ENCODE assay signal across 22 cellular contexts in genomic region chr4:188206783-188207182, GRCh38.
DNase-seq lines count a peak whose midpoint lies in the region; ATAC-seq, FAIRE-seq and TF ChIP-seq lines count a peak whose summit lies in the region.
"Had no signal": no experiment of that assay in that cellular context is flagged by ENCODE, and none has a peak within 500 bp of the region (broad histone marks: within the 10 kb centered on the region; RNA-seq: fewer than 3 reads in every experiment).

No MANE protein-coding gene starts in this region.

- H2BK5ac ChIP-seq in H9 (ENCODE audit: insufficient read length, low read length), result no peak overlapping the region
- H2BK5ac ChIP-seq in IMR-90 (ENCODE audit: low read depth, low read length, poor library complexity, severe bottlenecking), result peak overlapping the region; percentile 46

- H4K91ac ChIP-seq in H9 (ENCODE audit: insufficient read length, low read depth, low read length) (no peak overlapping the region), IMR-90 (ENCODE audit: insufficient read depth, low read depth, low read length) (no peak overlapping the region)

- WGBS in H9 (ENCODE audit: extremely low coverage, insufficient read length, low lambda C conversion rate), result 100% methylated on average over 2 of the region's 3 CpGs
- 71% methylated on average over 2 of the region's 3 CpGs; no CpG with 5 or more reads in 1 of the 2 experiments for WGBS in IMR-90 (ENCODE audit: extremely low coverage in 2 of 2, insufficient read length in 1 of 2), 2 experiments
- 10% methylated on average over 3 of the region's 3 CpGs for WGBS in HepG2 (ENCODE audit: low lambda C conversion rate)
- WGBS in SK-N-SH (ENCODE audit: low lambda C conversion rate), result 32% methylated on average over 3 of the region's 3 CpGs

- H2BK12ac ChIP-seq in H9 (ENCODE audit: insufficient read length, low read depth, low read length), result no peak overlapping the region

- H3K9me3 ChIP-seq in H9 (ENCODE audit: control insufficient read depth, low read depth, low read length) (no peaks in the 10 kb centered on the region), IMR-90 (ENCODE audit: control insufficient read depth, insufficient read depth, low read length) (no peaks in the 10 kb centered on the region), HepG2 (ENCODE audit: low read length) (no peaks in the 10 kb centered on the region), SK-N-SH (no peaks in the 10 kb centered on the region), HAP-1 (no peaks in the 10 kb centered on the region)
- H3K9me3 ChIP-seq: BLaER1, Caco-2 had no signal

- no TSS peak for BruUV-seq in IMR-90 (replicated peaks; lab: Mats Ljungman, UMichigan)
- no TSS peak for BruUV-seq in HepG2 (replicated peaks; lab: Mats Ljungman, UMichigan)

- H3K56ac ChIP-seq in H9 (ENCODE audit: insufficient read length, low read depth, low read length) (no peak overlapping the region), IMR-90 (ENCODE audit: extremely low read depth, insufficient read depth, low read length) (no peak overlapping the region)

- H3K4me2 ChIP-seq in H9 (ENCODE audit: insufficient read depth, insufficient read length, low read length), result no peak overlapping the region
- H3K4me2 ChIP-seq in IMR-90 (ENCODE audit: low read depth, low read length), result no peak overlapping the region
- H3K4me2 ChIP-seq in HepG2 (ENCODE audit: low read depth, low read length), result no peak overlapping the region
- no peak overlapping the region for H3K4me2 ChIP-seq in SK-N-SH
- H3K4me2 ChIP-seq: BLaER1 had no signal

- H3K4me1 ChIP-seq in H9 (ENCODE audit: insufficient read depth, low read length) (no peaks in the 10 kb centered on the region; the same call in 1 of the 2 replicates), IMR-90 (ENCODE audit: control insufficient read depth, insufficient read depth, low read length) (no peaks in the 10 kb centered on the region), HepG2 (ENCODE audit: insufficient read depth, low read length) (no peaks in the 10 kb centered on the region), SK-N-SH (ENCODE audit: control insufficient read depth in 1 of 2, insufficient read depth in 2 of 2, low read depth in 1 of 2, low read length in 1 of 2) (no peaks in the 10 kb centered on the region), HAP-1 (no peaks in the 10 kb centered on the region)
- H3K4me1 ChIP-seq: BLaER1, Caco-2 had no signal

- H2AK9ac ChIP-seq in IMR-90 (replicated peaks; ENCODE audit: low read depth, low read length, poor library complexity), result peak overlapping the region; percentile 65

- H3K9me2 ChIP-seq in SK-N-SH, result no peaks in the 10 kb centered on the region

- H4K8ac ChIP-seq in H9 (replicated peaks; ENCODE audit: insufficient read length, low read depth, low read length), result peak overlapping the region; percentile 25
- no peak overlapping the region for H4K8ac ChIP-seq in IMR-90 (ENCODE audit: low read depth in 2 of 2, low read length in 2 of 2)

- no peaks in the 10 kb centered on the region for H3K9me1 ChIP-seq in IMR-90 (ENCODE audit: insufficient read depth, low read length)

- H3K36me3 ChIP-seq in IMR-90 (ENCODE audit: control insufficient read depth, insufficient read depth, low read length) (no peaks in the 10 kb centered on the region), HepG2 (replicated peaks in 1 of 2; ENCODE audit: control insufficient read depth in 1 of 2, insufficient read depth in 2 of 2, low read length in 2 of 2) (no peaks in the 10 kb centered on the region), SK-N-SH (replicated peaks in 1 of 2; ENCODE audit: control insufficient read depth in 1 of 2, insufficient read depth in 2 of 2, low read length in 1 of 2) (no peaks in the 10 kb centered on the region), HAP-1 (replicated peaks) (no peaks in the 10 kb centered on the region)
- H3K36me3 ChIP-seq: BLaER1 had no signal

- in situ Hi-C loops in IMR-90 (cut with MboI; ENCODE audit: low sequenced_read_pairs) (no loop called here), HepG2 (cut with HindIII; ENCODE audit: extremely low pct_ligation_motif_present, low pct_unique_long_range_greater_than_20kb) (no loop called here), HAP-1 (cut with MboI; ENCODE audit: low sequenced_read_pairs) (no loop called here)

- H3K4ac ChIP-seq in H9 (ENCODE audit: low read depth, low read length) (no peak overlapping the region), IMR-90 (ENCODE audit: low read depth, low read length) (no peak overlapping the region)

- H3F3A ChIP-seq in SK-N-SH (replicated peaks; ENCODE audit: insufficient read depth), result no peaks in the 10 kb centered on the region

- TF ChIP-seq RAD21 in IMR-90 (IDR thresholded peaks at IDR 0.05; ENCODE audit: low read length) (no peak), HepG2 (CRISPR knock-in tag; IDR thresholded peaks at IDR 0.05) (no peak), SK-N-SH (IDR thresholded peaks at IDR 0.05; ENCODE audit: low read length) (no peak)

- CTCF ChIA-PET in IMR-90 (lab: Yijun Ruan, JAX) (no interaction called here), HepG2 (lab: Yijun Ruan, JAX; ENCODE audit: low intra/inter-chr PET ratio, low total read pairs) (no interaction called here), SK-N-SH (lab: Yijun Ruan, JAX) (no interaction called here)

- H4K20me1 ChIP-seq in H9 (ENCODE audit: control insufficient read depth, insufficient read depth, insufficient read length) (no peaks in the 10 kb centered on the region), IMR-90 (ENCODE audit: insufficient read depth, low read length) (no peaks in the 10 kb centered on the region), HepG2 (ENCODE audit: insufficient read depth, low read length) (no peaks in the 10 kb centered on the region), SK-N-SH (ENCODE audit: insufficient read depth) (no peaks in the 10 kb centered on the region)
- H4K20me1 ChIP-seq: BLaER1 had no signal

- H4K5ac ChIP-seq in H9 (ENCODE audit: insufficient read length, low read depth, low read length) (no peak overlapping the region), IMR-90 (ENCODE audit: low read depth, low read length) (no peak overlapping the region)

- H3K79me2 ChIP-seq in H9 (ENCODE audit: insufficient read depth, low read length), result no peaks in the 10 kb centered on the region
- H3K79me2 ChIP-seq in HepG2 (ENCODE audit: insufficient read depth, low read length), result no peaks in the 10 kb centered on the region
- H3K79me2 ChIP-seq in SK-N-SH (ENCODE audit: insufficient read depth), result no peaks in the 10 kb centered on the region

- POLR2A ChIA-PET in IMR-90 (lab: Charles Lee; ENCODE audit: unreplicated experiment), result no interaction called here
- POLR2A ChIA-PET in HepG2 (lab: Yijun Ruan, JAX), result no interaction called here
- POLR2A ChIA-PET in SK-N-SH (lab: Yijun Ruan, JAX), result no interaction called here

- H3K14ac ChIP-seq in H9 (ENCODE audit: insufficient read depth, low read length) (no peak overlapping the region), IMR-90 (replicated peaks; ENCODE audit: low read depth, low read length) (no peak overlapping the region)

- H2BK15ac ChIP-seq in H9 (ENCODE audit: low read depth, low read length) (no peak overlapping the region), IMR-90 (ENCODE audit: low read depth, low read length) (no peak overlapping the region)

- H3K27ac Mint-ChIP-seq in H9, result no peak overlapping the region
- no peak overlapping the region for H3K27ac Mint-ChIP-seq in stimulated activated memory B cell treated with anti-CD40 and anti-IgM and Interleukin-4, amounts not matched to agents 10 μg/mL and 1 μg/mL and 100 μg/mL, for 72 hours
- H3K27ac Mint-ChIP-seq: B cell; CD4-positive, CD25-positive, alpha-beta regulatory T cell; CD8-positive, alpha-beta T cell had no signal

- H2AFZ ChIP-seq in H9 (ENCODE audit: low read length) (no peak overlapping the region), IMR-90 (replicated peaks; ENCODE audit: low read length, poor library complexity) (no peak overlapping the region), HepG2 (ENCODE audit: low read length) (no peak overlapping the region), SK-N-SH (ENCODE audit: low read depth) (no peak overlapping the region)
- H2AFZ ChIP-seq: GM23248 had no signal

- TF ChIP-seq EP300 in HepG2 (IDR thresholded peaks at IDR 0.05; ENCODE audit: low read depth in 2 of 2, low read length in 2 of 2), result no peak
- no peak for TF ChIP-seq EP300 in HepG2 (CRISPR knock-in tag; IDR thresholded peaks at IDR 0.05; ENCODE audit: borderline replicate concordance)
- no peak for TF ChIP-seq EP300 in SK-N-SH (IDR thresholded peaks at IDR 0.05; ENCODE audit: borderline replicate concordance in 1 of 2, low read depth in 1 of 2, low read length in 1 of 2)

- H3K79me1 ChIP-seq in H9 (ENCODE audit: insufficient read depth, low read depth, low read length, poor library complexity, severe bottlenecking) (no peaks in the 10 kb centered on the region), IMR-90 (ENCODE audit: low read depth in 1 of 2, low read length in 2 of 2) (no peaks in the 10 kb centered on the region)

- TF ChIP-seq POLR2A in IMR-90 (IDR thresholded peaks at IDR 0.05; ENCODE audit: low read depth, low read length), result no peak
- TF ChIP-seq POLR2A in HepG2 (IDR thresholded peaks at IDR 0.05; ENCODE audit: insufficient read depth in 1 of 2, low read depth in 2 of 2, low read length in 2 of 2), result no peak

- H3K4me3 Mint-ChIP-seq in H9, result no peak overlapping the region
- H3K4me3 Mint-ChIP-seq in stimulated activated memory B cell treated with anti-CD40 and anti-IgM and Interleukin-4, amounts not matched to agents 10 μg/mL and 1 μg/mL and 100 μg/mL, for 72 hours, result no peak overlapping the region
- H3K4me3 Mint-ChIP-seq: B cell; CD4-positive, CD25-positive, alpha-beta regulatory T cell; CD8-positive, alpha-beta T cell had no signal

- ATAC-seq in IMR-90 (ENCODE audit: low read depth), result no peak
- no peak for ATAC-seq in HepG2
- ATAC-seq in stimulated activated memory B cell treated with anti-CD40 and anti-IgM and Interleukin-4, amounts not matched to agents 10 μg/mL and 1 μg/mL and 100 μg/mL, for 72 hours, result peak; percentile 36
- ATAC-seq in HG02885 (IDR thresholded peaks at IDR 0.05; ENCODE audit: poor library complexity, unreplicated experiment), result no peak
- ATAC-seq: CD8-positive, alpha-beta T cell had no signal

- H3K27me3 Mint-ChIP-seq in H9 (ENCODE audit: low read depth), result no peaks in the 10 kb centered on the region
- no peaks in the 10 kb centered on the region for H3K27me3 Mint-ChIP-seq in stimulated activated memory B cell treated with anti-CD40 and anti-IgM and Interleukin-4, amounts not matched to agents 10 μg/mL and 1 μg/mL and 100 μg/mL, for 72 hours
- H3K27me3 Mint-ChIP-seq: B cell; CD4-positive, CD25-positive, alpha-beta regulatory T cell had no signal

- no peak overlapping the region for H2BK120ac ChIP-seq in H9 (ENCODE audit: low read depth, low read length, poor library complexity, severe bottlenecking)
- no peak overlapping the region for H2BK120ac ChIP-seq in IMR-90 (ENCODE audit: low read depth, low read length)

- DNase-seq in H9 (no peak), IMR-90 (no peak), HepG2 (ENCODE audit: low spot score) (no peak), SK-N-SH (no peak), HAP-1 (ENCODE audit: low spot score in 2 of 2) (no peak), RCC 7860 (ENCODE audit: low spot score) (no peak)
- DNase-seq: Caco-2; CD4-positive, CD25-positive, alpha-beta regulatory T cell; CD8-positive, alpha-beta T cell; DMS153; DND-41; GM23248; HCEC 1CT had no signal

- H3K36me3 Mint-ChIP-seq in H9 (ENCODE audit: insufficient read depth in 1 of 3, low read depth in 3 of 3), result no peaks in the 10 kb centered on the region
- H3K36me3 Mint-ChIP-seq in stimulated activated memory B cell treated with anti-CD40 and anti-IgM and Interleukin-4, amounts not matched to agents 10 μg/mL and 1 μg/mL and 100 μg/mL, for 72 hours, result no peaks in the 10 kb centered on the region
- H3K36me3 Mint-ChIP-seq: CD4-positive, CD25-positive, alpha-beta regulatory T cell; CD8-positive, alpha-beta T cell had no signal

- H3K27me3 ChIP-seq in H9 (ENCODE audit: insufficient read depth, low read length) (no peaks in the 10 kb centered on the region), IMR-90 (ENCODE audit: control insufficient read depth, insufficient read depth, low read length) (no peaks in the 10 kb centered on the region), HepG2 (ENCODE audit: control insufficient read depth in 1 of 2, insufficient read depth in 2 of 2, low read length in 2 of 2) (no peaks in the 10 kb centered on the region; a peak in 1 of 5 replicates), SK-N-SH (ENCODE audit: insufficient read depth) (no peaks in the 10 kb centered on the region), HAP-1 (ENCODE audit: low read depth) (no peaks in the 10 kb centered on the region)
- H3K27me3 ChIP-seq: BLaER1 had no signal

- H3K23me2 ChIP-seq in H9 (ENCODE audit: insufficient read length, low read depth, low read length, poor library complexity, severe bottlenecking), result no peaks in the 10 kb centered on the region

- H3K4me1 Mint-ChIP-seq in H9, result no peaks in the 10 kb centered on the region; a peak in 2 of 4 replicates
- H3K4me1 Mint-ChIP-seq in stimulated activated memory B cell treated with anti-CD40 and anti-IgM and Interleukin-4, amounts not matched to agents 10 μg/mL and 1 μg/mL and 100 μg/mL, for 72 hours, result no peaks in the 10 kb centered on the region
- H3K4me1 Mint-ChIP-seq: B cell; CD4-positive, CD25-positive, alpha-beta regulatory T cell had no signal

- H3K4me3 ChIP-seq in IMR-90 (ENCODE audit: insufficient read depth, low read depth, low read length) (no peak overlapping the region), HepG2 (replicated peaks in 1 of 3; ENCODE audit: insufficient read depth in 1 of 3, low read depth in 2 of 3, low read length in 3 of 3) (no peak overlapping the region), SK-N-SH (ENCODE audit: low read depth in 2 of 2, low read length in 1 of 2) (no peak overlapping the region), HAP-1 (no peak overlapping the region)
- H3K4me3 ChIP-seq: BLaER1, GM23248 had no signal

- H3K9me3 Mint-ChIP-seq in H9, result no peaks in the 10 kb centered on the region
- H3K9me3 Mint-ChIP-seq in stimulated activated memory B cell treated with anti-CD40 and anti-IgM and Interleukin-4, amounts not matched to agents 10 μg/mL and 1 μg/mL and 100 μg/mL, for 72 hours, result peaks cover 13% of the 10 kb centered on the region

- dilution Hi-C loops in IMR-90 (cut with HindIII; ENCODE audit: low sequenced_read_pairs, unreplicated experiment), result no loop called here

- H3T11ph ChIP-seq in H9 (ENCODE audit: low read length), result no peak overlapping the region

- no peak overlapping the region for H3K23ac ChIP-seq in H9 (ENCODE audit: insufficient read length, low read depth, low read length)
- H3K23ac ChIP-seq in IMR-90 (ENCODE audit: low read depth, low read length), result no peak overlapping the region

- no peak overlapping the region for H3K9ac ChIP-seq in H9 (ENCODE audit: extremely low read depth, insufficient read length, low read length)
- H3K9ac ChIP-seq in IMR-90 (ENCODE audit: low read depth, low read length), result no peak overlapping the region
- no peak overlapping the region for H3K9ac ChIP-seq in HepG2 (ENCODE audit: insufficient read depth, low read depth, low read length)
- no peak overlapping the region for H3K9ac ChIP-seq in SK-N-SH
- H3K9ac ChIP-seq: BLaER1, GM23248 had no signal

- no peak overlapping the region for H3K18ac ChIP-seq in H9 (ENCODE audit: insufficient read length, low read depth, low read length)
- H3K18ac ChIP-seq in IMR-90 (ENCODE audit: low read depth, low read length), result no peak overlapping the region

- no peak for FAIRE-seq in HepG2 (lab: Jason Lieb, UNC)
- no peak for FAIRE-seq in RCC 7860 (lab: Jason Lieb, UNC)
- FAIRE-seq: A204.1, G401.6, GM19239 had no signal

- intact Hi-C loops in IMR-90 (cut with micrococcal nuclease), result no loop called here
- intact Hi-C loops in HepG2 (cut with micrococcal nuclease; ENCODE audit: unreplicated experiment), result no loop called here

- TF ChIP-seq CTCF in H9 (conservative IDR thresholded peaks at IDR 0.05) (no peak), IMR-90 (conservative IDR thresholded peaks at IDR 0.05; ENCODE audit: low read depth, low read length) (no peak), HepG2 (CRISPR knock-in tag; IDR thresholded peaks at IDR 0.05) (no peak), SK-N-SH (IDR thresholded peaks at IDR 0.05) (no peak)

- H2AK5ac ChIP-seq in H9 (ENCODE audit: insufficient read length, low read length) (no peak overlapping the region), IMR-90 (ENCODE audit: low read depth, low read length) (peak overlapping the region; percentile 73)

- H3K27ac ChIP-seq in H9 (ENCODE audit: insufficient read length, low read depth, low read length) (no peak overlapping the region), IMR-90 (ENCODE audit: insufficient read depth, low read length) (no peak overlapping the region), HepG2 (ENCODE audit: extremely low read length, insufficient read depth, low read length) (no peak overlapping the region), SK-N-SH (ENCODE audit: low read depth in 2 of 2, low read length in 1 of 2) (no peak overlapping the region)
- H3K27ac ChIP-seq: 22Rv1, BLaER1, C4-2B, GM23248 had no signal

- no peak overlapping the region for H2BK20ac ChIP-seq in H9 (ENCODE audit: low read depth, low read length, poor library complexity, severe bottlenecking)
- no peak overlapping the region for H2BK20ac ChIP-seq in IMR-90 (ENCODE audit: low read depth, low read length)
